In genomic region chr17:63932721-63933120, GRCh38 we compare ENCODE assay signal across 11 cellular contexts. TPM values are rescaled to one million over a fixed set of nuclear protein-coding genes. Genes with fewer than 3 reads are reported as not detected.
DNase-seq lines count a peak whose midpoint lies in the region; ATAC-seq and TF ChIP-seq lines count a peak whose summit lies in the region.
"Had no signal": no experiment of that assay in that cellular context is flagged by ENCODE, and none has a peak within 500 bp of the region (broad histone marks: within the 10 kb centered on the region; RNA-seq: fewer than 3 reads in every experiment).

No MANE protein-coding gene starts in this region.

- H3K9ac ChIP-seq in BLaER1 (peak overlapping the region; percentile 94), mammary epithelial cell (ENCODE audit: insufficient read depth, low read length) (no peak overlapping the region)

- no peak overlapping the region for H2AFZ ChIP-seq in mammary epithelial cell (ENCODE audit: low read depth, low read length)

- intact Hi-C loops in activated T-helper 2 cell treated with anti-CD3 and anti-CD28 coated beads, Interferon-gamma antibody, Interleukin-2, Interleukin-4, amounts not matched to agents 10 μg/mL and 5 μg/mL and 100 μg/mL, durations not matched to agents 14 hours and 24 hours and 36 hours (cut with micrococcal nuclease) = no loop called here
- intact Hi-C loops in mammary epithelial cell (cut with micrococcal nuclease) = no loop called here

- dilution Hi-C loops in mammary epithelial cell (cut with HindIII; ENCODE audit: low sequenced_read_pairs) = no loop called here

- H3K27me3 ChIP-seq in BLaER1 (no peaks in the 10 kb centered on the region), mammary epithelial cell (ENCODE audit: insufficient read depth, low read length) (no peaks in the 10 kb centered on the region)
- H3K27me3 ChIP-seq: brain microvascular endothelial cell had no signal

- no peaks in the 10 kb centered on the region for H3K9me3 Mint-ChIP-seq in activated T-helper 2 cell treated with anti-CD3 and anti-CD28 coated beads, Interferon-gamma antibody, Interleukin-2, Interleukin-4, amounts not matched to agents 10 μg/mL and 5 μg/mL and 100 μg/mL, durations not matched to agents 14 hours and 24 hours and 36 hours

- H3K9me3 ChIP-seq in BLaER1 (no peaks in the 10 kb centered on the region), mammary epithelial cell (replicated peaks; ENCODE audit: insufficient read depth, low read length) (no peaks in the 10 kb centered on the region)

- TF ChIP-seq CTCF in mammary epithelial cell (conservative IDR thresholded peaks at IDR 0.05 in 1 of 2, IDR thresholded peaks at IDR 0.05 in 1 of 2; ENCODE audit: extremely low read depth in 1 of 2, insufficient read depth in 1 of 2, low read depth in 1 of 2, low read length in 2 of 2) = no peak

- CTCF ChIA-PET in mammary epithelial cell (lab: Charles Lee; ENCODE audit: low non-redundant PET) = interaction anchor here (0.6 kb wide), 1 partner anchor 22 kb away, joined by 3 read pairs; no protein-coding TSS in a partner anchor

- peak overlapping the region; percentile 91 for H3K4me3 Mint-ChIP-seq in activated T-helper 2 cell treated with anti-CD3 and anti-CD28 coated beads, Interferon-gamma antibody, Interleukin-2, Interleukin-4, amounts not matched to agents 10 μg/mL and 5 μg/mL and 100 μg/mL, durations not matched to agents 14 hours and 24 hours and 36 hours (ENCODE audit: low read depth)

- H3K27me3 Mint-ChIP-seq in activated T-helper 2 cell treated with anti-CD3 and anti-CD28 coated beads, Interferon-gamma antibody, Interleukin-2, Interleukin-4, amounts not matched to agents 10 μg/mL and 5 μg/mL and 100 μg/mL, durations not matched to agents 14 hours and 24 hours and 36 hours (ENCODE audit: low read depth) = peaks cover 4% of the 10 kb centered on the region

- H3K27ac Mint-ChIP-seq in activated T-helper 2 cell treated with anti-CD3 and anti-CD28 coated beads, Interferon-gamma antibody, Interleukin-2, Interleukin-4, amounts not matched to agents 10 μg/mL and 5 μg/mL and 100 μg/mL, durations not matched to agents 14 hours and 24 hours and 36 hours = no peak overlapping the region

- H3K27ac ChIP-seq in BLaER1 = peak overlapping the region; percentile 97
- H3K27ac ChIP-seq in mammary epithelial cell (ENCODE audit: insufficient read depth, low read depth, low read length) = no peak overlapping the region
- H3K27ac ChIP-seq: brain microvascular endothelial cell had no signal

- H3K4me3 ChIP-seq in BLaER1 (peak overlapping the region; percentile 90), mammary epithelial cell (replicated peaks in 1 of 3; ENCODE audit: insufficient read depth in 1 of 3, low read depth in 2 of 3, low read length in 3 of 3) (no peak overlapping the region)

- peaks cover 3% of the 10 kb centered on the region for H3K36me3 Mint-ChIP-seq in activated T-helper 2 cell treated with anti-CD3 and anti-CD28 coated beads, Interferon-gamma antibody, Interleukin-2, Interleukin-4, amounts not matched to agents 10 μg/mL and 5 μg/mL and 100 μg/mL, durations not matched to agents 14 hours and 24 hours and 36 hours (ENCODE audit: low read depth)

- H3K36me3 ChIP-seq in BLaER1 (peaks cover 30% of the 10 kb centered on the region), mammary epithelial cell (ENCODE audit: insufficient read depth, low read length) (no peaks in the 10 kb centered on the region)
- H3K36me3 ChIP-seq: brain microvascular endothelial cell had no signal

- DNase-seq in activated T-helper 2 cell treated with anti-CD3 and anti-CD28 coated beads, Interferon-gamma antibody, Interleukin-2, Interleukin-4, amounts not matched to agents 10 μg/mL and 5 μg/mL and 100 μg/mL, durations not matched to agents 14 hours and 24 hours and 36 hours (ENCODE audit: low spot score) = no peak
- DNase-seq in HuH-7 (ENCODE audit: low spot score) (no peak), NCI-H146 (lab: John Stamatoyannopoulos, UW) (no peak), NCI-H526 (lab: John Stamatoyannopoulos, UW) (no peak), mammary epithelial cell (no peak)
- DNase-seq: brain microvascular endothelial cell had no signal

- BruUV-seq in mammary epithelial cell (replicated peaks; lab: Mats Ljungman, UMichigan) = no TSS peak

- peaks cover 12% of the 10 kb centered on the region for H3K4me1 Mint-ChIP-seq in activated T-helper 2 cell treated with anti-CD3 and anti-CD28 coated beads, Interferon-gamma antibody, Interleukin-2, Interleukin-4, amounts not matched to agents 10 μg/mL and 5 μg/mL and 100 μg/mL, durations not matched to agents 14 hours and 24 hours and 36 hours (ENCODE audit: low read depth)

- ATAC-seq in GM18498 (IDR thresholded peaks at IDR 0.05; ENCODE audit: unreplicated experiment) (peak; percentile 5), HG03139 (IDR thresholded peaks at IDR 0.05; ENCODE audit: unreplicated experiment) (peak; percentile 2)
- ATAC-seq: Right ventricle myocardium inferior had no signal

- H3K4me2 ChIP-seq in BLaER1 (peak overlapping the region; percentile 99), mammary epithelial cell (ENCODE audit: insufficient read depth, low read depth, low read length) (no peak overlapping the region)

- H4K20me1 ChIP-seq in BLaER1 (peaks cover 36% of the 10 kb centered on the region), mammary epithelial cell (ENCODE audit: insufficient read depth, low read length) (no peaks in the 10 kb centered on the region)

- peaks cover 88% of the 10 kb centered on the region for H3K4me1 ChIP-seq in BLaER1
- H3K4me1 ChIP-seq in mammary epithelial cell (ENCODE audit: insufficient read depth, low read length) = peaks cover 18% of the 10 kb centered on the region

- WGBS in mammary epithelial cell (ENCODE audit: low coverage, missing lambda C conversion rate) = 93% methylated on average over 3 of the region's 4 CpGs

- in situ Hi-C loops in mammary epithelial cell (cut with MboI; ENCODE audit: low sequenced_read_pairs in 2 of 2) = no loop called here

- no peaks in the 10 kb centered on the region for H3K79me2 ChIP-seq in mammary epithelial cell (ENCODE audit: insufficient read depth, low read length)

RNA-seq across cellular contexts. Expression of gene CD79B, which starts 0.6 kb away (rescaled TPM):
- 28.8 and 33.2 TPM in 2 replicates for total RNA-seq in activated T-helper 2 cell treated with anti-CD3 and anti-CD28 coated beads, Interferon-gamma antibody, Interleukin-2, Interleukin-4, amounts not matched to agents 10 μg/mL and 5 μg/mL and 100 μg/mL, durations not matched to agents 14 hours and 24 hours and 36 hours
- total RNA-seq in mammary epithelial cell = under 1 TPM; 0.17 to 0.26 TPM
- 0.73 TPM for polyA plus RNA-seq in mammary epithelial cell
- not detected for polyA minus RNA-seq in mammary epithelial cell

RNA-seq across cellular contexts. Expression of gene GH1, which starts 14.1 kb away (rescaled TPM):
- not detected in 2 replicates for total RNA-seq in activated T-helper 2 cell treated with anti-CD3 and anti-CD28 coated beads, Interferon-gamma antibody, Interleukin-2, Interleukin-4, amounts not matched to agents 10 μg/mL and 5 μg/mL and 100 μg/mL, durations not matched to agents 14 hours and 24 hours and 36 hours
- not detected for total RNA-seq in mammary epithelial cell
- polyA plus RNA-seq in mammary epithelial cell = not detected
- polyA minus RNA-seq in mammary epithelial cell = not detected
- total RNA-seq: Right ventricle myocardium inferior had no signal
- polyA plus RNA-seq: esophagus had no signal

RNA-seq across cellular contexts. Expression of gene CSHL1, which starts 21.7 kb away (rescaled TPM):
- not detected in 2 replicates for total RNA-seq in activated T-helper 2 cell treated with anti-CD3 and anti-CD28 coated beads, Interferon-gamma antibody, Interleukin-2, Interleukin-4, amounts not matched to agents 10 μg/mL and 5 μg/mL and 100 μg/mL, durations not matched to agents 14 hours and 24 hours and 36 hours
- total RNA-seq in mammary epithelial cell = not detected
- not detected for polyA plus RNA-seq in mammary epithelial cell
- not detected for polyA minus RNA-seq in mammary epithelial cell
- total RNA-seq: Right ventricle myocardium inferior had no signal
- polyA plus RNA-seq: esophagus had no signal

RNA-seq across cellular contexts. Expression of gene CSH1, which starts 36.3 kb away (rescaled TPM):
- not detected in 2 replicates for total RNA-seq in activated T-helper 2 cell treated with anti-CD3 and anti-CD28 coated beads, Interferon-gamma antibody, Interleukin-2, Interleukin-4, amounts not matched to agents 10 μg/mL and 5 μg/mL and 100 μg/mL, durations not matched to agents 14 hours and 24 hours and 36 hours
- not detected for total RNA-seq in mammary epithelial cell
- polyA plus RNA-seq in mammary epithelial cell = not detected
- not detected for polyA minus RNA-seq in mammary epithelial cell
- total RNA-seq: Right ventricle myocardium inferior had no signal
- polyA plus RNA-seq: esophagus had no signal

RNA-seq across cellular contexts. Expression of gene SCN4A, which starts 40.0 kb away (rescaled TPM):
- 0.11 and 0.14 TPM in 2 replicates for total RNA-seq in activated T-helper 2 cell treated with anti-CD3 and anti-CD28 coated beads, Interferon-gamma antibody, Interleukin-2, Interleukin-4, amounts not matched to agents 10 μg/mL and 5 μg/mL and 100 μg/mL, durations not matched to agents 14 hours and 24 hours and 36 hours
- total RNA-seq in mammary epithelial cell = not detected
- 0.01 TPM for polyA plus RNA-seq in mammary epithelial cell
- polyA minus RNA-seq in mammary epithelial cell = not detected

Comparison
In these comparisons a context has a peak if more than half of its experiments do, and no peak if none do; other contexts are left out.
1. RNA of gene CD79B, which starts 0.6 kb away (total RNA-seq): 28.8 to 33.2 TPM in activated T-helper 2 cell treated with anti-CD3 and anti-CD28 coated beads, Interferon-gamma antibody, Interleukin-2, Interleukin-4, amounts not matched to agents 10 μg/mL and 5 μg/mL and 100 μg/mL, durations not matched to agents 14 hours and 24 hours and 36 hours; 0.17 to 0.26 TPM in mammary epithelial cell; every median in the first group is over 10 times any median in the second.